ENCODE assay signal across 2 cellular contexts in genomic region chr6:118603372-118603771, GRCh38.
TF ChIP-seq lines count a peak whose summit lies in the region.

No MANE protein-coding gene starts in this region.

TF ChIP-seq in HEK293, 187 proteins besides CTCF, POLR2A, EP300 and RAD21:
- TF ChIP-seq SETDB1 (IDR thresholded peaks at IDR 0.05; ENCODE audit: insufficient read length, low read length): peak; percentile 94
- TF ChIP-seq, protein P1, sequence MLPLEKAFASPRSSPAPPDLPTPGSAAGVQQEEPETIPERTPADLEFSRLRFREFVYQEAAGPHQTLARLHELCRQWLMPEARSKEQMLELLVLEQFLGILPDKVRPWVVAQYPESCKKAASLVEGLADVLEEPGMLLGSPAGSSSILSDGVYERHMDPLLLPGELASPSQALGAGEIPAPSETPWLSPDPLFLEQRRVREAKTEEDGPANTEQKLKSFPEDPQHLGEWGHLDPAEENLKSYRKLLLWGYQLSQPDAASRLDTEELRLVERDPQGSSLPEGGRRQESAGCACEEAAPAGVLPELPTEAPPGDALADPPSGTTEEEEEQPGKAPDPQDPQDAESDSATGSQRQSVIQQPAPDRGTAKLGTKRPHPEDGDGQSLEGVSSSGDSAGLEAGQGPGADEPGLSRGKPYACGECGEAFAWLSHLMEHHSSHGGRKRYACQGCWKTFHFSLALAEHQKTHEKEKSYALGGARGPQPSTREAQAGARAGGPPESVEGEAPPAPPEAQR (tag by site-specific recombination; IDR thresholded peaks at IDR 0.05): no peak
- TF ChIP-seq ZNF175 (tag by site-specific recombination; IDR thresholded peaks at IDR 0.05): no peak
- no peak for TF ChIP-seq GLIS1 (tag by site-specific recombination; IDR thresholded peaks at IDR 0.05)
- TF ChIP-seq ZNF549 (tag by site-specific recombination; IDR thresholded peaks at IDR 0.05): 0 out of 2 replicates have a peak, but pooled peaks have one; percentile 2
- no peak for TF ChIP-seq FEZF1 (tag by site-specific recombination; IDR thresholded peaks at IDR 0.05)
- TF ChIP-seq ZEB2 (tag by site-specific recombination; IDR thresholded peaks at IDR 0.05): no peak
- TF ChIP-seq, protein P2, sequence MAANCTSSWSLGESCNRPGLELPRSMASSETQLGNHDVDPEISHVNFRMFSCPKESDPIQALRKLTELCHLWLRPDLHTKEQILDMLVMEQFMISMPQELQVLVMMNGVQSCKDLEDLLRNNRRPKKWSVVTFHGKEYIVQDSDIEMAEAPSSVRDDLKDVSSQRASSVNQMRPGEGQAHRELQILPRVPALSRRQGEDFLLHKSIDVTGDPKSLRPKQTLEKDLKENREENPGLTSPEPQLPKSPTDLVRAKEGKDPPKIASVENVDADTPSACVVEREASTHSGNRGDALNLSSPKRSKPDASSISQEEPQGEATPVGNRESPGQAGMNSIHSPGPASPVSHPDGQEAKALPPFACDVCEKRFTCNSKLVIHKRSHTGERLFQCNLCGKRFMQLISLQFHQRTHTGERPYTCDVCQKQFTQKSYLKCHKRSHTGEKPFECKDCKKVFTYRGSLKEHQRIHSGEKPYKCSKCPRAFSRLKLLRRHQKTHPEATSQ (tag by site-specific recombination; IDR thresholded peaks at IDR 0.05): no peak
- TF ChIP-seq, protein P3, sequence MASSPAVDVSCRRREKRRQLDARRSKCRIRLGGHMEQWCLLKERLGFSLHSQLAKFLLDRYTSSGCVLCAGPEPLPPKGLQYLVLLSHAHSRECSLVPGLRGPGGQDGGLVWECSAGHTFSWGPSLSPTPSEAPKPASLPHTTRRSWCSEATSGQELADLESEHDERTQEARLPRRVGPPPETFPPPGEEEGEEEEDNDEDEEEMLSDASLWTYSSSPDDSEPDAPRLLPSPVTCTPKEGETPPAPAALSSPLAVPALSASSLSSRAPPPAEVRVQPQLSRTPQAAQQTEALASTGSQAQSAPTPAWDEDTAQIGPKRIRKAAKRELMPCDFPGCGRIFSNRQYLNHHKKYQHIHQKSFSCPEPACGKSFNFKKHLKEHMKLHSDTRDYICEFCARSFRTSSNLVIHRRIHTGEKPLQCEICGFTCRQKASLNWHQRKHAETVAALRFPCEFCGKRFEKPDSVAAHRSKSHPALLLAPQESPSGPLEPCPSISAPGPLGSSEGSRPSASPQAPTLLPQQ (tag by site-specific recombination; IDR thresholded peaks at IDR 0.05): no peak
- TF ChIP-seq ZNF76 (tag by site-specific recombination; IDR thresholded peaks at IDR 0.05; ENCODE audit: borderline replicate concordance, low read depth): no peak
- no peak for TF ChIP-seq ZNF768 (tag by site-specific recombination; IDR thresholded peaks at IDR 0.05)
- no peak for TF ChIP-seq ZNF585B (tag by site-specific recombination; IDR thresholded peaks at IDR 0.05)
- no peak for TF ChIP-seq ZNF394 (tag by site-specific recombination; IDR thresholded peaks at IDR 0.05; ENCODE audit: borderline replicate concordance)
- TF ChIP-seq ZNF791 (tag by site-specific recombination; IDR thresholded peaks at IDR 0.05): no peak
- no peak for TF ChIP-seq ZSCAN30 (tag by site-specific recombination; IDR thresholded peaks at IDR 0.05)

TF ChIP-seq in K562, 482 proteins besides CTCF, POLR2A, EP300 and RAD21:
- TF ChIP-seq SRSF9 (IDR thresholded peaks at IDR 0.05; ENCODE audit: borderline replicate concordance, low read depth, low read length) (no peak), ESRRA (IDR thresholded peaks at IDR 0.05; ENCODE audit: borderline replicate concordance, low read depth) (no peak), XRCC5 (IDR thresholded peaks at IDR 0.05; ENCODE audit: low read depth, low read length) (no peak), PYGO2 (tag; IDR thresholded peaks at IDR 0.05) (no peak), CREB3L1 (IDR thresholded peaks at IDR 0.05; ENCODE audit: borderline replicate concordance, low read depth) (no peak), ZKSCAN3 (CRISPR knock-in tag; IDR thresholded peaks at IDR 0.05) (no peak), ZNF431 (CRISPR knock-in tag; IDR thresholded peaks at IDR 0.05) (no peak), CREB1 (IDR thresholded peaks at IDR 0.05) (no peak), CREB1 (CRISPR knock-in tag; IDR thresholded peaks at IDR 0.05) (no peak), RFX7 (CRISPR knock-in tag; IDR thresholded peaks at IDR 0.05) (no peak), KAT2B (IDR thresholded peaks at IDR 0.05; ENCODE audit: low read depth, low read length) (no peak), BACH1 (tag; IDR thresholded peaks at IDR 0.05) (no peak), HLTF (IDR thresholded peaks at IDR 0.05) (no peak), ZNF146 (CRISPR knock-in tag; IDR thresholded peaks at IDR 0.05; ENCODE audit: unreplicated experiment) (no peak), ZNF133 (CRISPR knock-in tag; IDR thresholded peaks at IDR 0.05) (no peak)
- TF ChIP-seq, protein P4, sequence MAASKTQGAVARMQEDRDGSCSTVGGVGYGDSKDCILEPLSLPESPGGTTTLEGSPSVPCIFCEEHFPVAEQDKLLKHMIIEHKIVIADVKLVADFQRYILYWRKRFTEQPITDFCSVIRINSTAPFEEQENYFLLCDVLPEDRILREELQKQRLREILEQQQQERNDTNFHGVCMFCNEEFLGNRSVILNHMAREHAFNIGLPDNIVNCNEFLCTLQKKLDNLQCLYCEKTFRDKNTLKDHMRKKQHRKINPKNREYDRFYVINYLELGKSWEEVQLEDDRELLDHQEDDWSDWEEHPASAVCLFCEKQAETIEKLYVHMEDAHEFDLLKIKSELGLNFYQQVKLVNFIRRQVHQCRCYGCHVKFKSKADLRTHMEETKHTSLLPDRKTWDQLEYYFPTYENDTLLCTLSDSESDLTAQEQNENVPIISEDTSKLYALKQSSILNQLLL (CRISPR knock-in tag; IDR thresholded peaks at IDR 0.05; ENCODE audit: borderline replicate concordance): no peak
